Comparison of ENCODE assay signal across 1 cellular context in the genomic region with DNA sequence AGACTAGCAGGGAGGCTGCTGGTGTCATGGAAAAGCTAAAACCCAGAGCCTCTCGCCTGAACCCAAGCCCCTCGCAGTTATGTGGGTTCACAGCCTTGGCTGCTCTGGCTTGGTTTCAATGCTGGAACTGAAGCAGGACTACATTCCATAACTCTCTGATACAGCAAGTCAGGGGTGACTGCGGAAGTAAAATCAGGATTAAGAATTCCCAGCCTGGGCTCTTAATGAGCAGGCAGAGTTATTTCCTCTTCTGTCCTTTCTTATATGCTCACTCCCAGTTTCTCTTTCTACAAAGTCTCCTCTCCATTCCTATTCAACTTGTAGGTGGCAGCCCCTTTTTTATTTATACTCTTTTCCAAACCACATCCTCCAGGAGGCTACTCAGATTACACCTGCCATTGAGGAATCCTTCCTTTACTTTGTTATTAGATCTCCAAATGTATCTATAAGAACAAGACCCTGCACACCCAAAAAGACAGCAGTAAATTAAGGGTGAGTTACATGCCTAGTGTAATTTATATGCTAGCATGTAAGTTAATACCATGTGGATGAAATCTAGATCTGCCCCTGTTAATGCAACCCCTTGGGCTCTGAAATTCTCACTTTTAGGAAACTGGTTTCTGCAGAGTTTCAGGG.
TF ChIP-seq lines count a peak whose summit lies in the region.

No MANE protein-coding gene starts in this region.

TF ChIP-seq in IMR-90, 13 proteins besides CTCF, POLR2A, EP300 and RAD21:
- TF ChIP-seq BHLHE40 (IDR thresholded peaks at IDR 0.05; ENCODE audit: low read depth, low read length): no peak
- TF ChIP-seq RFX5 (IDR thresholded peaks at IDR 0.05; ENCODE audit: low read depth, low read length): no peak
- TF ChIP-seq, protein P1, sequence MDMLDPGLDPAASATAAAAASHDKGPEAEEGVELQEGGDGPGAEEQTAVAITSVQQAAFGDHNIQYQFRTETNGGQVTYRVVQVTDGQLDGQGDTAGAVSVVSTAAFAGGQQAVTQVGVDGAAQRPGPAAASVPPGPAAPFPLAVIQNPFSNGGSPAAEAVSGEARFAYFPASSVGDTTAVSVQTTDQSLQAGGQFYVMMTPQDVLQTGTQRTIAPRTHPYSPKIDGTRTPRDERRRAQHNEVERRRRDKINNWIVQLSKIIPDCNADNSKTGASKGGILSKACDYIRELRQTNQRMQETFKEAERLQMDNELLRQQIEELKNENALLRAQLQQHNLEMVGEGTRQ (IDR thresholded peaks at IDR 0.05; ENCODE audit: low read depth, low read length): no peak
- TF ChIP-seq FOS (IDR thresholded peaks at IDR 0.05; ENCODE audit: low read depth, low read length): no peak
- no peak for TF ChIP-seq MAZ (IDR thresholded peaks at IDR 0.05; ENCODE audit: borderline replicate concordance, low read depth, low read length)
- TF ChIP-seq SMC3 (IDR thresholded peaks at IDR 0.05; ENCODE audit: low read depth, low read length): no peak
- no peak for TF ChIP-seq RCOR1 (IDR thresholded peaks at IDR 0.05; ENCODE audit: insufficient replicate concordance, low read length)
